ENCODE assay signal across 11 cellular contexts in the genomic region with DNA sequence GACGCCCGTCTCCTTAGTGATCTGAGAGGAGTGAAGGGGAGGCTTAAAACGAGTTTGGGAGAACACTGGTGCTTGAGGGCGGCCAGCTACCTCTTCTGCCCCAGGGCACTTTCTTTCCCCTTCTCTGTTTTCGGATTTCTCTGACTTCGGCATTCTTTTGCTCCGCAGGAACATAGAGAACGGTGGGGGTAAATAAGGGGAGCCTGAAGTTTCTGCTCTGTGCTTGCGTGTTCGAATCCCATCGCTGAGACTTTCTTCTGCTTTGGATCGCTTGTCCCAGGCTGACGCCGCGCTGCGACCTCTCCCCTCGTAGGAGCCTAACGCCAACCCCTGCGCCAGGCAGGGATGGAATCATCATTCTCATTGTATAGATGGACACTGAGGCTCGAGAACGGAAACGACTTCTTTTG.
A peak's percentile ranks its signal among the peaks of the same experiment; 100 is the strongest.
DNase-seq lines count a peak whose midpoint lies in the region; ATAC-seq and TF ChIP-seq lines count a peak whose summit lies in the region.
"Had no signal": no experiment of that assay in that cellular context is flagged by ENCODE, and none has a peak within 500 bp of the region (broad histone marks: within the 10 kb centered on the region; RNA-seq: fewer than 3 reads in every experiment).

No MANE protein-coding gene starts in this region.

- peaks cover 47% of the 10 kb centered on the region for H3K4me1 Mint-ChIP-seq in central memory CD8-positive, alpha-beta T cell
- H3K4me1 Mint-ChIP-seq in nephron: peaks cover 25% of the 10 kb centered on the region

- no peak overlapping the region for H3K27ac Mint-ChIP-seq in central memory CD8-positive, alpha-beta T cell (ENCODE audit: low read depth)
- no peak overlapping the region for H3K27ac Mint-ChIP-seq in nephron
- H3K27ac Mint-ChIP-seq: memory B cell had no signal

- peak overlapping the region in 9 of 11 experiments; percentile 61 to 92 (median 78); a peak in 12 of 22 replicates for H3K4me2 ChIP-seq in BLaER1 treated with 17β-estradiol and CSF1 and Interleukin-3, amounts not matched to agents 10 nM and 100 nM

- H3K4me3 ChIP-seq in BLaER1 treated with 17β-estradiol and CSF1 and Interleukin-3, amounts not matched to agents 10 nM and 100 nM: peak overlapping the region in 1 of 10 experiments; percentile 58; a peak in 1 of 20 replicates
- peak overlapping the region; percentile 62 for H3K4me3 ChIP-seq in HUES6 (ENCODE audit: low read depth, low read length)

- no peaks in the 10 kb centered on the region for H3K9me3 Mint-ChIP-seq in central memory CD8-positive, alpha-beta T cell
- H3K9me3 Mint-ChIP-seq in nephron: no peaks in the 10 kb centered on the region

- peaks cover 97 to 100% (median 100%) of the 10 kb centered on the region in 11 experiments for H3K27me3 ChIP-seq in BLaER1 treated with 17β-estradiol and CSF1 and Interleukin-3, amounts not matched to agents 10 nM and 100 nM
- H3K27me3 ChIP-seq in HUES6 (ENCODE audit: control insufficient read depth, insufficient read depth, low read length): peaks cover 96% of the 10 kb centered on the region

- peaks cover 91% of the 10 kb centered on the region for H3K27me3 Mint-ChIP-seq in central memory CD8-positive, alpha-beta T cell
- peaks cover 95% of the 10 kb centered on the region for H3K27me3 Mint-ChIP-seq in nephron (ENCODE audit: low read depth)

- H4K20me1 ChIP-seq in BLaER1 treated with 17β-estradiol and CSF1 and Interleukin-3, amounts not matched to agents 10 nM and 100 nM: peaks cover 6 to 71% (median 51%) of the 10 kb centered on the region in 11 experiments; a peak in 20 of 22 replicates

- DNase-seq in central memory CD8-positive, alpha-beta T cell (ENCODE audit: low spot score in 2 of 2): no peak
- no peak for DNase-seq in NCI-H510A (lab: John Stamatoyannopoulos, UW)
- DNase-seq in stimulated activated naive CD4-positive, alpha-beta T cell treated with Interleukin-2 at 50 U/mL for 16 hours (lab: John Stamatoyannopoulos, UW): no peak
- DNase-seq: GDM1 had no signal

- no peak overlapping the region for H3K9ac ChIP-seq in BLaER1 treated with 17β-estradiol and CSF1 and Interleukin-3, amounts not matched to agents 10 nM and 100 nM
- no peak overlapping the region for H3K9ac ChIP-seq in HUES6 (ENCODE audit: low read length)

- no peak for TF ChIP-seq CTCF in nephron (IDR thresholded peaks at IDR 0.05; ENCODE audit: unreplicated experiment in 3 of 3)

- ATAC-seq in central memory CD8-positive, alpha-beta T cell (replicated peaks; ENCODE audit: extremely low read depth, poor library complexity, severe bottlenecking): no peak
- ATAC-seq in GM21529 (IDR thresholded peaks at IDR 0.05; ENCODE audit: unreplicated experiment): no peak
- ATAC-seq in activated CD4-positive, CD25-positive, alpha-beta regulatory T cell treated with anti-CD3 and anti-CD28 coated beads, Interleukin-2, amount 50 U/mL, for 24 hours: no peak

- H3K36me3 ChIP-seq in BLaER1 treated with 17β-estradiol and CSF1 and Interleukin-3, amounts not matched to agents 10 nM and 100 nM: no peaks in the 10 kb centered on the region
- H3K36me3 ChIP-seq in HUES6 (ENCODE audit: control insufficient read depth, insufficient read depth, low read length): no peaks in the 10 kb centered on the region

- H3K27ac ChIP-seq in BLaER1 treated with 17β-estradiol and CSF1 and Interleukin-3, amounts not matched to agents 10 nM and 100 nM: no peak overlapping the region
- H3K27ac ChIP-seq in HUES6 (ENCODE audit: low read depth, low read length): no peak overlapping the region
- H3K27ac ChIP-seq: epithelial cell of prostate had no signal

- peak overlapping the region; percentile 29 for H3K4me3 Mint-ChIP-seq in central memory CD8-positive, alpha-beta T cell
- H3K4me3 Mint-ChIP-seq in nephron: peak overlapping the region; percentile 27 to 44 (median 43)
- H3K4me3 Mint-ChIP-seq: memory B cell had no signal

- no peaks in the 10 kb centered on the region; a peak in 1 of 22 replicates for H3K9me3 ChIP-seq in BLaER1 treated with 17β-estradiol and CSF1 and Interleukin-3, amounts not matched to agents 10 nM and 100 nM (replicated peaks in 1 of 11)
- H3K9me3 ChIP-seq in HUES6 (ENCODE audit: control insufficient read depth, insufficient read depth, low read depth, low read length): no peaks in the 10 kb centered on the region

- H3K4me1 ChIP-seq in BLaER1 treated with 17β-estradiol and CSF1 and Interleukin-3, amounts not matched to agents 10 nM and 100 nM: peaks cover 34 to 39% (median 37%) of the 10 kb centered on the region in 10 experiments
- peaks cover 44% of the 10 kb centered on the region for H3K4me1 ChIP-seq in HUES6 (ENCODE audit: control insufficient read depth, insufficient read depth, low read length)

- H3K36me3 Mint-ChIP-seq in central memory CD8-positive, alpha-beta T cell (ENCODE audit: insufficient read depth): peaks cover 28% of the 10 kb centered on the region
- no peaks in the 10 kb centered on the region for H3K36me3 Mint-ChIP-seq in nephron (ENCODE audit: low read depth)
- H3K36me3 Mint-ChIP-seq: memory B cell had no signal
